37 cellular contexts compared by ENCODE assay signal in the genomic region with DNA sequence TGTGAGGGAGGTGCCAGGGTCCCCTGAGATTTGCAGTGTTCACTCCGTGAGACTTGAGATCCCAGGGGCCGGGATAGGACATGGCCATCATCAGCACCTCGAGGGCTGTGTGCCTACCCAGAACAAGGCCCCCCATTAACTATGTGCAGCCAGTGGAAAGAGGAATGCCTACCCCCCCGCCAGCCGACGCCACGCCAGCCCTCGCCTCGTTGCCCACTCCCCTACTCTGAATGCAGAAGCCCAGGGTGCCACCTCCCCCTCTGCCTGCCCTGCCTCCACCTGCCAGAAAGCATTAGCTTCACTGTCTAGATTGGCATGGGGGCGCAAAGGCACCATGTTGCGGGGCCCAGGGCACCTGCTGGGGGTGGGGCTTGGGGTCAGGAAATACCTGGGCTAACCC. TPM values are rescaled to one million over a fixed set of nuclear protein-coding genes. Genes with fewer than 3 reads are reported as not detected.
"Had no signal": no experiment of that assay in that cellular context is flagged by ENCODE, and none has a peak within 500 bp of the region (broad histone marks: within the 10 kb centered on the region; RNA-seq: fewer than 3 reads in every experiment).

No MANE protein-coding gene starts in this region.

- H3K27ac ChIP-seq: body of pancreas, breast epithelium, cardiac muscle cell, colonic mucosa, dorsolateral prefrontal cortex, esophagus muscularis mucosa, foreskin keratinocyte, gastrocnemius medialis, heart left ventricle had no signal

- H3K9me3 Mint-ChIP-seq: activated B cell treated with CpG ODN at 0.5 μM for 24 hours; activated CD8-positive, alpha-beta T cell treated with anti-CD3 and anti-CD28 coated beads for 36 hours; activated T-cell treated with anti-CD3 and anti-CD28 coated beads, Interleukin-2, amount 50 U/mL, for 4 hours; activated T-helper 17 cell treated with anti-CD3 and anti-CD28 coated beads, Interleukin-2, amount 50 U/mL, for 72 hours; dendritic cell treated with granulocyte-macrophage colony-stimulating factor and Interleukin-4, amounts not matched to agents 40 ng/mL and 50 ng/mL, for 4 days; endodermal cell; T-helper 2 cell treated with Interferon-gamma antibody and Interleukin-4, amounts not matched to agents 5 μg/mL and 100 μg/mL, for 36 hours had no signal

- DNase-seq: activated B cell treated with CpG ODN at 0.5 μM for 24 hours; activated CD4-positive, alpha-beta T cell treated with anti-CD3 and anti-CD28 coated beads for 48 hours; activated CD4-positive, alpha-beta T cell treated with anti-CD3 and anti-CD28 coated beads, Interleukin-2, amount 50 U/mL, for 1 hour; activated CD4-positive, alpha-beta T cell treated with anti-CD3 and anti-CD28 coated beads, Interleukin-2, amount 50 U/mL, for 48 hours; activated CD8-positive, alpha-beta memory T cell treated with anti-CD3 and anti-CD28 coated beads for 24 hours; activated CD8-positive, alpha-beta T cell treated with anti-CD3 and anti-CD28 coated beads for 36 hours; activated effector memory CD4-positive, alpha-beta T cell treated with Interleukin-2 at 50 U/mL for 16 hours; activated gamma-delta T cell treated with Interleukin-2 at 50 U/mL for 16 hours; activated naive CD4-positive, alpha-beta T cell treated with anti-CD3 and anti-CD28 coated beads, Interleukin-2, amount 50 U/mL, for 16 hours; activated naive CD4-positive, alpha-beta T cell treated with Interleukin-2 at 50 U/mL for 16 hours; activated T-cell treated with anti-CD3 and anti-CD28 coated beads, Interleukin-2, amount 50 U/mL, for 4 hours; amniotic stem cell; anterior cingulate cortex; body of pancreas; central memory CD4-positive, alpha-beta T cell; cerebellar nuclear complex; colonic mucosa; dorsolateral prefrontal cortex; effector memory CD4-positive, alpha-beta T cell; endodermal cell; erythroblast; foreskin keratinocyte; gastrocnemius medialis; glutamatergic neuron; heart left ventricle; T-helper 1 cell; T-helper 17 cell; T1000; WERI-Rb-1 had no signal

- H3K36me3 Mint-ChIP-seq: activated naive CD8-positive, alpha-beta T cell had no signal

- H3K27me3 ChIP-seq: colonic mucosa had no signal

- H3K4me3 ChIP-seq: body of pancreas, breast epithelium, cardiac muscle cell, colonic mucosa, dorsolateral prefrontal cortex, esophagus muscularis mucosa, gastrocnemius medialis, heart left ventricle had no signal

- H3K4me1 Mint-ChIP-seq: activated B cell treated with CpG ODN at 0.5 μM for 24 hours; activated T-helper 17 cell treated with anti-CD3 and anti-CD28 coated beads, Interleukin-2, amount 50 U/mL, for 72 hours; endodermal cell had no signal

- H3K27ac Mint-ChIP-seq: activated B cell treated with CpG ODN at 0.5 μM for 24 hours; activated CD8-positive, alpha-beta T cell treated with anti-CD3 and anti-CD28 coated beads for 36 hours; activated naive CD8-positive, alpha-beta T cell; activated T-helper 17 cell treated with anti-CD3 and anti-CD28 coated beads, Interleukin-2, amount 50 U/mL, for 72 hours; dendritic cell treated with granulocyte-macrophage colony-stimulating factor and Interleukin-4, amounts not matched to agents 40 ng/mL and 50 ng/mL, for 4 days; endodermal cell; T-helper 17 cell; T-helper 2 cell treated with Interferon-gamma antibody and Interleukin-4, amounts not matched to agents 5 μg/mL and 100 μg/mL, for 36 hours had no signal

- ATAC-seq: activated CD4-positive, CD25-positive, alpha-beta regulatory T cell treated with anti-CD3 and anti-CD28 coated beads, Interleukin-2, amount 50 U/mL, for 24 hours; activated CD8-positive, alpha-beta T cell treated with anti-CD3 and anti-CD28 coated beads for 36 hours; activated T-cell treated with anti-CD3 and anti-CD28 coated beads, Interleukin-2, amount 50 U/mL, for 4 hours; activated T-helper 17 cell treated with anti-CD3 and anti-CD28 coated beads, Interleukin-2, amount 50 U/mL, for 72 hours; body of pancreas; foreskin keratinocyte; gastrocnemius medialis; heart left ventricle; T-helper 17 cell had no signal

- H3K4me3 Mint-ChIP-seq: activated B cell treated with CpG ODN at 0.5 μM for 24 hours; activated CD8-positive, alpha-beta T cell treated with anti-CD3 and anti-CD28 coated beads for 36 hours; activated naive CD8-positive, alpha-beta T cell; activated T-cell treated with anti-CD3 and anti-CD28 coated beads, Interleukin-2, amount 50 U/mL, for 4 hours; activated T-helper 17 cell treated with anti-CD3 and anti-CD28 coated beads, Interleukin-2, amount 50 U/mL, for 72 hours; dendritic cell treated with granulocyte-macrophage colony-stimulating factor and Interleukin-4, amounts not matched to agents 40 ng/mL and 50 ng/mL, for 4 days; endodermal cell; T-helper 17 cell; T-helper 2 cell treated with Interferon-gamma antibody and Interleukin-4, amounts not matched to agents 5 μg/mL and 100 μg/mL, for 36 hours had no signal

- H3K9me3 ChIP-seq: body of pancreas, breast epithelium, colonic mucosa, esophagus muscularis mucosa, gastrocnemius medialis, heart left ventricle had no signal

RNA-seq across cellular contexts. Expression of a gene that starts 14.9 kb away (rescaled TPM):
- total RNA-seq: activated B cell treated with CpG ODN at 0.5 μM for 24 hours, cardiac muscle cell had no signal

RNA-seq across cellular contexts. Expression of a gene that starts 48.1 kb away (rescaled TPM):
- total RNA-seq: cardiac muscle cell, endodermal cell, foreskin keratinocyte had no signal
